In the genomic region with DNA sequence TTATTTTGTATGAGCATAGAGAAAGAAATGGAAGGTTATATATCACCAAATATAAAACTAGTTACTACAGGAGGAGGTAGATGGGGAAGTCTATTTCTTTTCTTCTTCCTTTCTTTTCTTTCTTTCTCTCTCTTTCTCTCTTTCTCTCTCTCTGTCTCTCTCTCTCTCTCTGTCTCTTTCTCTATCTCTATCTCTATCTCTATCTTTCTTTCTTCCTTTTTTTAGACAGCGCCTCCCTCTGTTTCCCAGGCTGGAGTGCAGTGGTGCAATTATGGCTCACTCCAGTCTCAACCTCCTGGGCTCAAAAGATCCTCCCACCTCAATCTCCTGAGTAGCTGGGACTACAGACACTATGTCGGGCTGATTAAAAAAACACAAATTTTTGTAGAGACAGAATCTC, we compare ENCODE assay signal across 23 cellular contexts.
"Had no signal": no experiment of that assay in that cellular context is flagged by ENCODE, and none has a peak within 500 bp of the region (broad histone marks: within the 10 kb centered on the region; RNA-seq: fewer than 3 reads in every experiment).

No MANE protein-coding gene starts in this region.

- DNase-seq: activated CD4-positive, alpha-beta T cell treated with anti-CD3 and anti-CD28 coated beads for 48 hours; activated CD4-positive, alpha-beta T cell treated with anti-CD3 and anti-CD28 coated beads, Interleukin-2, amount 50 U/mL, for 4 hours; activated CD4-positive, CD25-positive, alpha-beta regulatory T cell treated with anti-CD3 and anti-CD28 coated beads, Interleukin-2, amount 50 U/mL, for 72 hours; activated CD8-positive, alpha-beta memory T cell treated with anti-CD3 and anti-CD28 coated beads, Interleukin-2, amount 50 U/mL, for 48 hours; activated CD8-positive, alpha-beta T cell treated with anti-CD3 and anti-CD28 coated beads, Interleukin-2, amount 10 ng/mL, durations not matched to agents 7 days and 5 days; activated naive CD4-positive, alpha-beta T cell treated with anti-CD3 and anti-CD28 coated beads, Interleukin-2, amount 50 U/mL, for 16 hours; activated naive CD8-positive, alpha-beta T cell treated with anti-CD3 and anti-CD28 coated beads, Interleukin-2, amount 10 ng/mL, durations not matched to agents 7 days and 5 days; activated T-cell treated with anti-CD3 and anti-CD28 coated beads, Interleukin-2, amount 50 U/mL, for 1 hour; adrenal gland; anterior cingulate cortex; cerebellar nuclear complex; MG63; NCI-H1105; NCI-H146; NCI-H187 treated with DMSO at 0.1 percent for 48 hours; NCI-H2081 treated with DMSO at 0.1 percent for 48 hours; NCI-H446; NCI-H524; PC-9; SIG-M5; T-helper 17 cell; T-helper 9 cell had no signal

- H3K27me3 ChIP-seq: adrenal gland, MG63 had no signal

- H3K4me3 ChIP-seq: adrenal gland, MG63, PC-9 had no signal

- H3K27ac ChIP-seq: adrenal gland, PC-9 had no signal

- H3K36me3 ChIP-seq: adrenal gland, MG63 had no signal

- H3K9me3 ChIP-seq: adrenal gland had no signal

- H3K4me1 ChIP-seq: adrenal gland had no signal

- H3K4me2 ChIP-seq: PC-9 had no signal

- H2AFZ ChIP-seq: PC-9 had no signal

- ATAC-seq: activated CD8-positive, alpha-beta T cell treated with anti-CD3 and anti-CD28 coated beads, Interleukin-2, amount 10 ng/mL, durations not matched to agents 7 days and 5 days; T-helper 17 cell; WTC11 had no signal
